Comparison of ENCODE assay signal across 1 cellular context in genomic region chr1:37274896-37275631, GRCh38.
TF ChIP-seq lines count a peak whose summit lies in the region.

No MANE protein-coding gene starts in this region.

TF ChIP-seq in H1, 55 proteins besides CTCF, POLR2A, EP300 and RAD21:
- TF ChIP-seq HDAC6 (IDR thresholded peaks at IDR 0.05; ENCODE audit: low read depth, low read length) = no peak
- no peak for TF ChIP-seq GABPA (IDR thresholded peaks at IDR 0.05; ENCODE audit: borderline replicate concordance, insufficient read depth, low read length)
- peak; percentile 75 for TF ChIP-seq CHD2 (IDR thresholded peaks at IDR 0.05; ENCODE audit: low read length)
- TF ChIP-seq, protein P1, sequence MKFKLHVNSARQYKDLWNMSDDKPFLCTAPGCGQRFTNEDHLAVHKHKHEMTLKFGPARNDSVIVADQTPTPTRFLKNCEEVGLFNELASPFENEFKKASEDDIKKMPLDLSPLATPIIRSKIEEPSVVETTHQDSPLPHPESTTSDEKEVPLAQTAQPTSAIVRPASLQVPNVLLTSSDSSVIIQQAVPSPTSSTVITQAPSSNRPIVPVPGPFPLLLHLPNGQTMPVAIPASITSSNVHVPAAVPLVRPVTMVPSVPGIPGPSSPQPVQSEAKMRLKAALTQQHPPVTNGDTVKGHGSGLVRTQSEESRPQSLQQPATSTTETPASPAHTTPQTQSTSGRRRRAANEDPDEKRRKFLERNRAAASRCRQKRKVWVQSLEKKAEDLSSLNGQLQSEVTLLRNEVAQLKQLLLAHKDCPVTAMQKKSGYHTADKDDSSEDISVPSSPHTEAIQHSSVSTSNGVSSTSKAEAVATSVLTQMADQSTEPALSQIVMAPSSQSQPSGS (IDR thresholded peaks at IDR 0.05; ENCODE audit: low read length) = no peak
- no peak for TF ChIP-seq CREB1 (IDR thresholded peaks at IDR 0.05)
- TF ChIP-seq SP1 (IDR thresholded peaks at IDR 0.05; ENCODE audit: low read depth, low read length) = peak; percentile 96
- TF ChIP-seq SP4 (IDR thresholded peaks at IDR 0.05; ENCODE audit: low read length) = no peak
- TF ChIP-seq HDAC2 (IDR thresholded peaks at IDR 0.05; ENCODE audit: borderline replicate concordance in 1 of 2, low read depth in 2 of 2, low read length in 2 of 2) = no peak
- no peak for TF ChIP-seq KDM5A (IDR thresholded peaks at IDR 0.05; ENCODE audit: low read length)
- TF ChIP-seq CBX5 (IDR thresholded peaks at IDR 0.05; ENCODE audit: low read depth, low read length) = no peak
- TF ChIP-seq BACH1 (IDR thresholded peaks at IDR 0.05; ENCODE audit: low read length) = no peak
- no peak for TF ChIP-seq GTF2F1 (IDR thresholded peaks at IDR 0.05; ENCODE audit: borderline replicate concordance, low read depth, low read length)
- peak; percentile 70 for TF ChIP-seq SP2 (IDR thresholded peaks at IDR 0.05; ENCODE audit: low read length)
